In the genomic region with DNA sequence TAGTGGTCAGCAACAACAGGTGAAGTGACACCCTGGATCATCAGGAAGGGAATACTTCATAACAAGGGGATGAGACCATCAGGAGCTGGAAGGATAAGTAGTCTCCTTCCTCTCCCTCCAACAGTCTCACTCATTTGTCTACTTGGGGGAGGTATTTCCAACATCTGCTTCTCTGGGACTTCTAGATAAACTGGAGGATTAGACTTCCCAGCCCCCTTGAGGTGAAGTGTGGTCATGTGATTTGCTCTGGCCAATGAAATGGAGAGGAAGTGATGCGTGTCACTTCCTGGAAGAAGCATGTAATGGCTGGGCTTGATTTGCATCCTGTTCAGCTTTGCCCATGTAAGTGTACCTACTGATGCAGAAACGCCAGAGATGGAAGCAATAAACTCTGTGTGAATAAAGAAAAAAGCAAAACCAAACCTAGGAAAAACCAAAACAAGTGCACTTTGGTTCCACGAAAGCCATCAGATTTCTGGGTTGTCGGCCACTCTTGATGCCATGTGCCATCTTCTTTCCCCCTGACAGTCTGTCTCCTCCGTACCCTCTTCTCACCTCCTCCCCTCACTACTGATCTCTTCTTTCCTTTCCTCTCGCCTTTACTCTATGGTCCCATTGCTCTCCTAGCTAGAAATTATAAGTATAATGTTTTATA, we compare ENCODE assay signal across 1 cellular context.
TF ChIP-seq lines count a peak whose summit lies in the region.

No MANE protein-coding gene starts in this region.

TF ChIP-seq in GM12878, 131 proteins besides CTCF, POLR2A, EP300 and RAD21 (continues in another document):
- TF ChIP-seq SMAD1 (IDR thresholded peaks at IDR 0.05; ENCODE audit: low read depth, partially characterized antibody) (peak; percentile 60), CHD2 (IDR thresholded peaks at IDR 0.05; ENCODE audit: borderline replicate concordance, low read depth, low read length) (0 out of 2 replicates have a peak, but pooled peaks have one; percentile 55), CBX3 (IDR thresholded peaks at IDR 0.05; ENCODE audit: borderline replicate concordance, low read depth) (no peak), STAT3 (IDR thresholded peaks at IDR 0.05; ENCODE audit: low read depth, low read length) (0 out of 2 replicates have a peak, but pooled peaks have one; percentile 38), ZNF24 (IDR thresholded peaks at IDR 0.05) (no peak), YY1 (IDR thresholded peaks at IDR 0.05; ENCODE audit: low read depth, low read length) (peak; percentile 92), JUNB (IDR thresholded peaks at IDR 0.05) (no peak), PAX8 (IDR thresholded peaks at IDR 0.05) (peak; percentile 95), EZH2 (IDR thresholded peaks at IDR 0.05; ENCODE audit: borderline replicate concordance, control insufficient read depth, low read depth, low read length) (no peak), PAX5 (IDR thresholded peaks at IDR 0.05; ENCODE audit: borderline replicate concordance, low read depth, low read length) (peak; percentile 92), ZBTB4 (CRISPR knock-in tag; IDR thresholded peaks at IDR 0.05) (no peak), E4F1 (IDR thresholded peaks at IDR 0.05; ENCODE audit: borderline replicate concordance, partially characterized antibody) (peak; percentile 40), NKRF (conservative IDR thresholded peaks at IDR 0.05) (no peak), RFX5 (IDR thresholded peaks at IDR 0.05; ENCODE audit: low read depth, low read length) (no peak), MEF2A (IDR thresholded peaks at IDR 0.05; ENCODE audit: insufficient read depth, low read depth, low read length) (no peak), IKZF1 (conservative IDR thresholded peaks at IDR 0.05) (peak; percentile 71), CUX1 (IDR thresholded peaks at IDR 0.05; ENCODE audit: insufficient replicate concordance, low read depth, low read length) (peak; percentile 32), ATF3 (IDR thresholded peaks at IDR 0.05; ENCODE audit: borderline replicate concordance, extremely low read depth, low read depth, low read length) (peak; percentile 39; the same call in 1 of the 2 replicates), MLLT1 (IDR thresholded peaks at IDR 0.05) (peak; percentile 88), HDGF (IDR thresholded peaks at IDR 0.05) (peak; percentile 64), ZNF217 (IDR thresholded peaks at IDR 0.05) (no peak), BMI1 (IDR thresholded peaks at IDR 0.05; ENCODE audit: borderline replicate concordance) (no peak), HCFC1 (IDR thresholded peaks at IDR 0.05; ENCODE audit: low read length) (no peak), CBFB (IDR thresholded peaks at IDR 0.05; ENCODE audit: low read depth) (no peak), WRNIP1 (IDR thresholded peaks at IDR 0.05; ENCODE audit: borderline replicate concordance, low read depth, low read length) (0 out of 2 replicates have a peak, but pooled peaks have one; percentile 51), IRF4 (IDR thresholded peaks at IDR 0.05; ENCODE audit: low read depth, low read length) (0 out of 2 replicates have a peak, but pooled peaks have one; percentile 41), RELB (IDR thresholded peaks at IDR 0.05; ENCODE audit: low read depth) (peak; percentile 46; the same call in 1 of the 2 replicates)
- TF ChIP-seq, protein P1, sequence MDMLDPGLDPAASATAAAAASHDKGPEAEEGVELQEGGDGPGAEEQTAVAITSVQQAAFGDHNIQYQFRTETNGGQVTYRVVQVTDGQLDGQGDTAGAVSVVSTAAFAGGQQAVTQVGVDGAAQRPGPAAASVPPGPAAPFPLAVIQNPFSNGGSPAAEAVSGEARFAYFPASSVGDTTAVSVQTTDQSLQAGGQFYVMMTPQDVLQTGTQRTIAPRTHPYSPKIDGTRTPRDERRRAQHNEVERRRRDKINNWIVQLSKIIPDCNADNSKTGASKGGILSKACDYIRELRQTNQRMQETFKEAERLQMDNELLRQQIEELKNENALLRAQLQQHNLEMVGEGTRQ (IDR thresholded peaks at IDR 0.05; ENCODE audit: borderline replicate concordance, low read depth, low read length) = peak; percentile 74; the same call in 1 of the 2 replicates
- TF ChIP-seq, protein P2, sequence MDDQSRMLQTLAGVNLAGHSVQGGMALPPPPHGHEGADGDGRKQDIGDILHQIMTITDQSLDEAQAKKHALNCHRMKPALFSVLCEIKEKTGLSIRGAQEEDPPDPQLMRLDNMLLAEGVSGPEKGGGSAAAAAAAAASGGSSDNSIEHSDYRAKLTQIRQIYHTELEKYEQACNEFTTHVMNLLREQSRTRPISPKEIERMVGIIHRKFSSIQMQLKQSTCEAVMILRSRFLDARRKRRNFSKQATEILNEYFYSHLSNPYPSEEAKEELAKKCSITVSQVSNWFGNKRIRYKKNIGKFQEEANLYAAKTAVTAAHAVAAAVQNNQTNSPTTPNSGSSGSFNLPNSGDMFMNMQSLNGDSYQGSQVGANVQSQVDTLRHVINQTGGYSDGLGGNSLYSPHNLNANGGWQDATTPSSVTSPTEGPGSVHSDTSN (IDR thresholded peaks at IDR 0.05; ENCODE audit: insufficient replicate concordance, low read depth, low read length) = no peak
